ENCODE assay signal across 1 cellular context in genomic region chr2:11559066-11559785, GRCh38.
TF ChIP-seq lines count a peak whose summit lies in the region.

No MANE protein-coding gene starts in this region.

TF ChIP-seq in H1, 55 proteins besides CTCF, POLR2A, EP300 and RAD21:
- no peak for TF ChIP-seq SIX5 (IDR thresholded peaks at IDR 0.05; ENCODE audit: low read depth, low read length)
- TF ChIP-seq HDAC6 (IDR thresholded peaks at IDR 0.05; ENCODE audit: low read depth, low read length) = no peak
- no peak for TF ChIP-seq EGR1 (IDR thresholded peaks at IDR 0.05; ENCODE audit: borderline replicate concordance, low read depth, low read length)
- TF ChIP-seq GTF2F1 (IDR thresholded peaks at IDR 0.05; ENCODE audit: borderline replicate concordance, low read depth, low read length) = no peak
- TF ChIP-seq YY1 (IDR thresholded peaks at IDR 0.05; ENCODE audit: low read depth, low read length) = no peak
- no peak for TF ChIP-seq GABPA (IDR thresholded peaks at IDR 0.05; ENCODE audit: borderline replicate concordance, insufficient read depth, low read length)
- TF ChIP-seq NRF1 (IDR thresholded peaks at IDR 0.05; ENCODE audit: low read depth, low read length) = no peak
- no peak for TF ChIP-seq JUND (IDR thresholded peaks at IDR 0.05; ENCODE audit: low read length)
- no peak for TF ChIP-seq EZH2 (IDR thresholded peaks at IDR 0.05; ENCODE audit: low read depth, low read length, severe bottlenecking)
- TF ChIP-seq BRCA1 (IDR thresholded peaks at IDR 0.05; ENCODE audit: low read depth, low read length) = no peak
- no peak for TF ChIP-seq SIN3A (conservative IDR thresholded peaks at IDR 0.05 in 1 of 2, IDR thresholded peaks at IDR 0.05 in 1 of 2; ENCODE audit: low read depth in 1 of 2, low read length in 2 of 2)
- TF ChIP-seq TCF12 (IDR thresholded peaks at IDR 0.05; ENCODE audit: low read depth, low read length) = no peak
- TF ChIP-seq KDM5A (IDR thresholded peaks at IDR 0.05; ENCODE audit: low read length) = no peak
- no peak for TF ChIP-seq USF2 (IDR thresholded peaks at IDR 0.05; ENCODE audit: low read length)
